ENCODE assay signal across 2 cellular contexts in genomic region chrY:23401280-23401679, GRCh38.
A peak's percentile ranks its signal among the peaks of the same experiment; 100 is the strongest.
DNase-seq lines count a peak whose midpoint lies in the region; ATAC-seq and TF ChIP-seq lines count a peak whose summit lies in the region.
"Not testable (repeated sequence)": the region's sequence is repeated elsewhere in the genome, so short reads cannot be mapped to it uniquely, and the experiment has no call there.

No MANE protein-coding gene starts in this region.

- H3K27me3 ChIP-seq in thoracic aorta (replicated peaks; ENCODE audit: insufficient read depth): not testable (repeated sequence)

- TF ChIP-seq CTCF in thoracic aorta (IDR thresholded peaks at IDR 0.05): not testable (repeated sequence)

- not testable (repeated sequence) for DNase-seq in Right ventricle myocardium superior; thoracic aorta (ENCODE audit: low spot score)

- H3K4me3 ChIP-seq in thoracic aorta: not testable (repeated sequence)

- H3K36me3 ChIP-seq in thoracic aorta: not testable (repeated sequence)

- intact Hi-C loops in Right ventricle myocardium superior (cut with DNase I): not testable (repeated sequence)

- not testable (repeated sequence) for H3K9me3 ChIP-seq in thoracic aorta

- ATAC-seq in Right ventricle myocardium superior (ENCODE audit: poor library complexity) (peak; percentile 51), thoracic aorta (ENCODE audit: insufficient number of reproducible peaks, low FRiP score, low read depth) (peak; percentile 80)

- not testable (repeated sequence) for H3K4me1 ChIP-seq in thoracic aorta (ENCODE audit: control insufficient read depth in 1 of 2, low read depth in 2 of 2)

- not testable (repeated sequence) for H3K27ac ChIP-seq in thoracic aorta
